In the genomic region with DNA sequence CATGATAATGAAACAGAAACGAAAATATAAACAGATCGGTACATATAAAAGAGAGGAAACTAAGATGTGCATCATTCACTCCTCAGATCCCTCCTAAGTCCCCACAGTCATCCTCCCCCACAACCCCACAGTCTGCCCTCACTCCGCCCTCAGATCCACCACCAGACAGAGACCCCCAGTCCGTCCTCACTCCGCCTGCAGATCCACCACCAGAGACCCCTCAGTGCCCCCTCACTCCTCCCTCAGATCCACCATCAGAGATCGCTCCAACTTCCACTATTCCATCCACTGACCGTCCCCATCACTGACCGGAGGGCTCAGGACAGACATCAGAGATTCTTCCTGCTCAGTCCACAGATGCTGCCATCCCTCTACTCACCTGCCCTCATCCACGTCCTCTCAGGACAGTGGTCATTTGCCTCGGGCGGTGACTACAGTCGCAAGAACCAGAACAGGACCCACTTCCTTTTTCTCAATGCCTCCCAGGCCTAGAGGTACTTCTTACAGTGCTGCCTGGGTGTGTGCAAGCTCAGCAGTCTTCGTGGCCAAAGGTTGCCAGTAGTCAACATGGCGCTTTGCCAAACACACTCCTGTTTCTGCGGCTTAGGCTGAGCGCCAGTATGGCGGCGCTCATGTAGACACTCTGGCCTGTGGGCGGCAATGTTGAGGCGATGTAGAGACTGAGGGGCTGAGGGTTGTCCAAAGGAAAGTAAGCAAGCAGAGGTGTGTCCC, we compare ENCODE assay signal across 16 cellular contexts. TPM values are rescaled to one million over a fixed set of nuclear protein-coding genes. Genes with fewer than 3 reads are reported as not detected.
DNase-seq lines count a peak whose midpoint lies in the region; ATAC-seq and TF ChIP-seq lines count a peak whose summit lies in the region.
"Had no signal": no experiment of that assay in that cellular context is flagged by ENCODE, and none has a peak within 500 bp of the region (broad histone marks: within the 10 kb centered on the region; RNA-seq: fewer than 3 reads in every experiment).

No MANE protein-coding gene starts in this region.

- BruUV-seq in Caco-2 (replicated peaks; lab: Mats Ljungman, UMichigan) = no TSS peak

- H3K4me3 Mint-ChIP-seq in Caco-2 (ENCODE audit: unreplicated experiment) = no peak overlapping the region

- TF ChIP-seq CTCF in Caco-2 (IDR thresholded peaks at IDR 0.05; ENCODE audit: insufficient read depth in 1 of 2, low read depth in 1 of 2, low read length in 1 of 2, severe bottlenecking in 1 of 2, unreplicated experiment in 1 of 2) = no peak
- TF ChIP-seq CTCF in lung (IDR thresholded peaks at IDR 0.05; ENCODE audit: control extremely low read depth, extremely low read depth) = no peak
- no peak for TF ChIP-seq CTCF in GM10266 (IDR thresholded peaks at IDR 0.05; ENCODE audit: control insufficient read depth, insufficient read depth, low read depth, missing control alignments)
- TF ChIP-seq CTCF in psoas muscle (IDR thresholded peaks at IDR 0.05) = no peak

- POLR2A ChIA-PET in Caco-2 (lab: Charles Lee) = no interaction called here

- no peaks in the 10 kb centered on the region for H3K4me1 ChIP-seq in Caco-2
- no peaks in the 10 kb centered on the region for H3K4me1 ChIP-seq in lung (ENCODE audit: control insufficient read depth in 2 of 2, insufficient read depth in 2 of 2, low read length in 2 of 2)
- H3K4me1 ChIP-seq in psoas muscle = no peaks in the 10 kb centered on the region

- H3K36me3 ChIP-seq in Caco-2 (ENCODE audit: control insufficient read depth, insufficient read depth, low read length) (no peaks in the 10 kb centered on the region), SK-N-MC (ENCODE audit: insufficient read depth, low read length) (no peaks in the 10 kb centered on the region), lung (ENCODE audit: control insufficient read depth in 2 of 2, insufficient read depth in 2 of 2, low read length in 2 of 2) (no peaks in the 10 kb centered on the region), psoas muscle (ENCODE audit: insufficient read depth in 1 of 2, low read depth in 1 of 2) (no peaks in the 10 kb centered on the region)
- H3K36me3 ChIP-seq: neutrophil had no signal

- H3K4me1 Mint-ChIP-seq in Caco-2 (ENCODE audit: low read depth, unreplicated experiment) = no peaks in the 10 kb centered on the region

- H3K27me3 ChIP-seq in Caco-2 (replicated peaks; ENCODE audit: control insufficient read depth, insufficient read depth, low read length) = no peaks in the 10 kb centered on the region
- H3K27me3 ChIP-seq in lung (ENCODE audit: control insufficient read depth, insufficient read depth) = no peaks in the 10 kb centered on the region
- H3K27me3 ChIP-seq in psoas muscle (ENCODE audit: insufficient read depth in 3 of 3, low read length in 2 of 3) = no peaks in the 10 kb centered on the region
- H3K27me3 ChIP-seq: neutrophil had no signal

- no peak for DNase-seq in Caco-2
- DNase-seq in HuH-7.5 (ENCODE audit: low spot score) = peak; percentile 25
- peak; percentile 70 for DNase-seq in SK-N-MC (ENCODE audit: low read depth, low spot score)
- DNase-seq in lung (ENCODE audit: low spot score) = peak; percentile 33
- no peak for DNase-seq in GM10266 (ENCODE audit: extremely low spot score)
- DNase-seq in Ammon's horn (ENCODE audit: low spot score) = no peak
- DNase-seq in psoas muscle = no peak
- no peak for DNase-seq in NCI-H524 (lab: John Stamatoyannopoulos, UW)
- DNase-seq: activated CD8-positive, alpha-beta memory T cell treated with anti-CD3 and anti-CD28 coated beads, Interleukin-2, amount 50 U/mL, for 48 hours; DND-41; KBM-7; NCI-H510A treated with DMSO at 0.1 percent for 48 hours; stimulated activated CD4-positive, alpha-beta T cell treated with anti-CD3 and anti-CD28 coated beads, Interleukin-2, amount 100 ng/mL, for 24 hours; substantia nigra had no signal

- no peaks in the 10 kb centered on the region for H3K27me3 Mint-ChIP-seq in Caco-2 (ENCODE audit: insufficient read depth, unreplicated experiment)

- H3K9me3 ChIP-seq in Caco-2 = no peaks in the 10 kb centered on the region
- no peaks in the 10 kb centered on the region for H3K9me3 ChIP-seq in SK-N-MC (ENCODE audit: low read depth, low read length)
- peaks cover 0 to 2% of the 10 kb centered on the region in 2 donors for H3K9me3 ChIP-seq in lung (ENCODE audit: control insufficient read depth in 2 of 2, insufficient read depth in 1 of 2, low read length in 1 of 2)
- no peaks in the 10 kb centered on the region for H3K9me3 ChIP-seq in psoas muscle
- H3K9me3 ChIP-seq: neutrophil had no signal

- H3K36me3 Mint-ChIP-seq in Caco-2 (ENCODE audit: insufficient read depth, unreplicated experiment) = no peaks in the 10 kb centered on the region

- no peak for ATAC-seq in lung (ENCODE audit: insufficient read depth, low FRiP score)
- ATAC-seq in psoas muscle = no peak

- WGBS in lung, 2 donors = 86 to 91% methylated on average over 18 to 20 of the region's 20 CpGs
- 86 to 90% (median 89%) methylated on average over 20 of the region's 20 CpGs for WGBS in psoas muscle, 3 donors

- CTCF ChIA-PET in Caco-2 (lab: Charles Lee) = no interaction called here

- H3K27ac Mint-ChIP-seq in Caco-2 (ENCODE audit: unreplicated experiment) = peak overlapping the region; percentile 33

- intact Hi-C loops in Caco-2 (cut with micrococcal nuclease; ENCODE audit: unreplicated experiment) = no loop called here
- intact Hi-C loops in psoas muscle (cut with DNase I) = no loop called here

- H3K9me3 Mint-ChIP-seq in Caco-2 (ENCODE audit: unreplicated experiment) = no peaks in the 10 kb centered on the region

- H3K4me3 ChIP-seq in Caco-2 (ENCODE audit: low read depth, low read length) (no peak overlapping the region), SK-N-MC (peak overlapping the region; percentile 75), lung (no peak overlapping the region), psoas muscle (no peak overlapping the region)

- H3K27ac ChIP-seq in SK-N-MC (peak overlapping the region; percentile 98), lung (ENCODE audit: low read depth in 1 of 2, low read length in 1 of 2) (no peak overlapping the region), psoas muscle (no peak overlapping the region)
- H3K27ac ChIP-seq: epithelial cell of prostate, neutrophil had no signal

- H3K9ac ChIP-seq in SK-N-MC (ENCODE audit: insufficient read length) = peak overlapping the region; percentile 82

RNA-seq across cellular contexts. Expression of a gene that starts 8.3 kb away (rescaled TPM):
- total RNA-seq in Caco-2 (2022) (not detected in 2 replicates), lung (not detected), psoas muscle (not detected)
- polyA plus RNA-seq in lung (not detected), psoas muscle (not detected)

RNA-seq across cellular contexts. Expression of a gene that starts 26.8 kb away (rescaled TPM):
- total RNA-seq in Caco-2 (2022) = not detected in 2 replicates
- total RNA-seq in lung = not detected
- not detected for polyA plus RNA-seq in lung
- total RNA-seq in psoas muscle = not detected
- polyA plus RNA-seq in psoas muscle = not detected

Comparison
In these comparisons a context has a peak if more than half of its experiments do, and no peak if none do; other contexts are left out.
1. DNase-seq: peak in HuH-7.5 (single experiment), SK-N-MC (single experiment) and lung (single experiment); none in Caco-2 (0 of 2), GM10266 (single experiment), Ammon's horn (single experiment), psoas muscle (0 of 2) and NCI-H524 (0 of 2).